8 cellular contexts compared by ENCODE assay signal in the genomic region with DNA sequence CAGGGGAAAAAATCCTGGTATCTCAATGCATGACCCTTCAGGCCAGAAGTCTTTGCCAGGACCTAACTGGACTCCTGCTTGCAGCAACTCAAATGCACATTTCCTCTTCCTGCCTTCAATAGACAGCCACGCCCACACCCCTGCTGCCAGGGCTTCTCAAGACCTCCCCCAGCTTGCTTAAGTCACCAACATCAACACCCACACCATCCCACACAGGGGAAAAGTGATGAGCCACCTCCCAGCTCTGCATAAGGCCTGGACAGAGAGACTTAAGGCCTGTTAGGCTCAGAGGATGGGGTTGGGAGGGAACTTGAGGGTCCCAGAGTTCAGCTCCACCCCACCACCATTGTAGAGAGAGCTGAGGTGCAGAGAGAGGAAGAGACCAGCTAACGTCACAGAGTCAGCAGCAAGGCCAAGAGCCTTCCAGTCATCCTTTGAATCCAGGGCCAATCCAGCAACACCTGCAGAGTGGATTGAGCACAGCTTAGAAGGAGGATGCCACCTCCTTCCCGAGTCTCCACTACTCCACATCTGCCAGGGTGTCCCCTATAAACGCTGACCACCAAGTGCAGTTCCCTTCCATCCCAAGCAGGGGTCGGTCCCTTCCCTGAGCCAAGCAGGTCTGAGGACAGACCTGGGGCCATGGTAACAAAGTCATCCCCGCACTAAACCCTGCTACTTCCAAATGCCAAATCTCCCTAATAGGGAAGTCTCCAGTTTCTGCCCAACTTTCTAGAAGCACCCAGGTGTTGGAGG. TPM values are rescaled to one million over a fixed set of nuclear protein-coding genes. Genes with fewer than 3 reads are reported as not detected.
DNase-seq lines count a peak whose midpoint lies in the region; ATAC-seq and TF ChIP-seq lines count a peak whose summit lies in the region.

No MANE protein-coding gene starts in this region.

- peak; percentile 73 for DNase-seq in A673 (ENCODE audit: low spot score)
- peak; percentile 35 for DNase-seq in SKM-1 (lab: John Stamatoyannopoulos, UW; ENCODE audit: unreplicated experiment)
- peak; percentile 68 for DNase-seq in activated naive CD8-positive, alpha-beta T cell treated with anti-CD3 and anti-CD28 coated beads for 36 hours
- peak; percentile 50 for DNase-seq in iPS DF 19.7 (ENCODE audit: low read depth, low spot score)
- peak; percentile 38 to 57 for DNase-seq in stimulated activated CD4-positive, alpha-beta T cell treated with anti-CD3 and anti-CD28 coated beads, Interleukin-4, amount 100 ng/mL, for 48 hours (ENCODE audit: low read depth in 2 of 2)
- DNase-seq in SW480 (ENCODE audit: low spot score): no peak

- no peak for TF ChIP-seq CTCF in A673 (conservative IDR thresholded peaks at IDR 0.05; ENCODE audit: low read depth, low read length)

- H3K4me3 Mint-ChIP-seq in activated naive CD8-positive, alpha-beta T cell treated with anti-CD3 and anti-CD28 coated beads for 36 hours: peak overlapping the region; percentile 46

- H3K27me3 Mint-ChIP-seq in activated naive CD8-positive, alpha-beta T cell treated with anti-CD3 and anti-CD28 coated beads for 36 hours: no peaks in the 10 kb centered on the region

- BruUV-seq in A673 (replicated peaks; lab: Mats Ljungman, UMichigan): no TSS peak

- ATAC-seq in GM21528 (IDR thresholded peaks at IDR 0.05; ENCODE audit: low FRiP score, unreplicated experiment) (peak; percentile 35), GM18519 (IDR thresholded peaks at IDR 0.05; ENCODE audit: low FRiP score, unreplicated experiment) (no peak)

- CTCF ChIA-PET in A673 (lab: Charles Lee): interaction anchor here (0.5 to 0.6 kb wide), 2 partner anchors 28 to 227 kb away, joined by 3 to 7 read pairs; no protein-coding TSS in a partner anchor

- peaks cover 17% of the 10 kb centered on the region for H3K36me3 ChIP-seq in A673 (ENCODE audit: insufficient read depth, low read length, poor library complexity, severe bottlenecking)

- H3K27ac ChIP-seq in A673 (ENCODE audit: low read depth, low read length, poor library complexity, severe bottlenecking): peak overlapping the region; percentile 24

- H3K4me1 Mint-ChIP-seq in activated naive CD8-positive, alpha-beta T cell treated with anti-CD3 and anti-CD28 coated beads for 36 hours: peaks cover 49% of the 10 kb centered on the region

- H3K36me3 Mint-ChIP-seq in activated naive CD8-positive, alpha-beta T cell treated with anti-CD3 and anti-CD28 coated beads for 36 hours: peaks cover 21% of the 10 kb centered on the region

- POLR2A ChIA-PET in A673 (lab: Charles Lee; ENCODE audit: low non-redundant PET): no interaction called here

- H3K27me3 ChIP-seq in A673 (replicated peaks; ENCODE audit: insufficient read depth, low read depth, low read length, poor library complexity): no peaks in the 10 kb centered on the region

- peak overlapping the region; percentile 80 for H3K27ac Mint-ChIP-seq in activated naive CD8-positive, alpha-beta T cell treated with anti-CD3 and anti-CD28 coated beads for 36 hours

- no peak overlapping the region for H3K4me3 ChIP-seq in A673 (ENCODE audit: low read depth, low read length, poor library complexity, severe bottlenecking)

- H3K9me3 Mint-ChIP-seq in activated naive CD8-positive, alpha-beta T cell treated with anti-CD3 and anti-CD28 coated beads for 36 hours: no peaks in the 10 kb centered on the region

- intact Hi-C loops in A673 (cut with micrococcal nuclease; ENCODE audit: unreplicated experiment): no loop called here

- no peaks in the 10 kb centered on the region for H3K9me3 ChIP-seq in A673 (ENCODE audit: low read depth, low read length, poor library complexity, severe bottlenecking)

- peaks cover 7% of the 10 kb centered on the region for H3K4me1 ChIP-seq in A673 (ENCODE audit: insufficient read depth, low read length, poor library complexity, severe bottlenecking)

RNA-seq across cellular contexts. Expression of gene KDM2B, which starts 50.0 kb away (rescaled TPM):
- total RNA-seq in A673 (2021): 49.3 and 52.5 TPM in 2 replicates
- total RNA-seq in activated naive CD8-positive, alpha-beta T cell treated with anti-CD3 and anti-CD28 coated beads for 36 hours: 10 to 100 TPM; 55.3 to 57.3 TPM
